20 cellular contexts compared by ENCODE assay signal in the genomic region with DNA sequence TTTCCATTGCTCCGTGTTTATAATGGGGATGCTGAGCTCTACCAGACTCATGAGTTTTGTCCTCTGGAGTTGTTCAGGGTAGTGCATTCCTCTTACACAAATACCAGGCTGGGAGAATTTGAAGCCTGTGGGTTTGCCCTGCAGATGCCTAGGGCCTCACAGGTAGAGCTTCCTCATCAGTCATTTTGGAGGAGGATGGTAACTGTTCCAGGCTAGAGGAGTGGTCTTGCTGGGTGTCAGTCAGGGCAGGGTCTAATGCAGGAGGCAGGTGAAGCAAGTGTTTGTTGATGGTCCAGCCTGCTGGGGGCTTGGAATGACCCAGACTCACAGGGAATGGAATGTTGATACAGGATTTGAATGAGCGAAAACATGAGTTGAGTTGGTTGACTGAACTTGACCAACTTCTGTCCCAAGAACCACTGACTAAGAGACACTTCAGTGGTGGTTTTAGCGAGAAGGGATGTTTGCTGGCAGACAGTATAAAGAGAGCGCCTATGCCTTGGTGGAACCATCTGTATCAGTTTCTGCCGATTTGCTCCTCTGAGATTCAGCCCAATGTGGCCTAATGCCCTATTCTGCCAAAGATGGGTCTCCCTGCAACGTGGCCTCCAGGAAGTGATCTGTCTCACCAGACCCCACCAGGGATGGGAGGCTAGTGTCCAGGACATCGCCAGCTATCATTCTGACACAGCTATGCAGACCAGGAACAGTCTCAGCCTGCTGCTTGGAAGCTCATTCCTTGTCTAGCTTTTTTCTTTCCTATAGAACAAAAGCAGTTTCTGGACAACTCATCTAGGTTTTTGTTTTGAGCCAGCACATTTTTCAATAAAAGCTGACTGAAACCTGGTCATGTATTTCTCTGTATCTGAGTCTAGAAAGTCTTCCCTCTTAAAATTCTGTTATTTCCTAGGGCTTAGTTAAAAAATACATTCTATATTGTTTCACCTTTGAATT. TPM values are rescaled to one million over a fixed set of nuclear protein-coding genes. Genes with fewer than 3 reads are reported as not detected.
DNase-seq lines count a peak whose midpoint lies in the region; ATAC-seq, FAIRE-seq and TF ChIP-seq lines count a peak whose summit lies in the region.
"Had no signal": no experiment of that assay in that cellular context is flagged by ENCODE, and none has a peak within 500 bp of the region (broad histone marks: within the 10 kb centered on the region; RNA-seq: fewer than 3 reads in every experiment).

No MANE protein-coding gene starts in this region.

- peaks cover 0 to 10% of the 10 kb centered on the region in 2 donors for H3K9me3 Mint-ChIP-seq in activated naive CD4-positive, alpha-beta T cell treated with anti-CD3 and anti-CD28 coated beads, Interleukin-2, amount 50 U/mL, for 72 hours
- no peaks in the 10 kb centered on the region for H3K9me3 Mint-ChIP-seq in activated T-helper 1 cell treated with anti-CD3 and anti-CD28 coated beads, Interleukin-12 subunit alpha, Interleukin-12 subunit beta, Interleukin-2, Interleukin-4 antibody, amounts not matched to agents 30 ng/mL and 10 ng/mL and 1 ng/mL, durations not matched to agents 14 hours and 24 hours and 36 hours
- H3K9me3 Mint-ChIP-seq: brain; CD8-positive, alpha-beta T cell had no signal

- ATAC-seq in activated naive CD4-positive, alpha-beta T cell treated with anti-CD3 and anti-CD28 coated beads, Interleukin-2, amount 50 U/mL, for 72 hours = peak; percentile 40 to 47
- ATAC-seq: CD8-positive, alpha-beta T cell; HCT116 had no signal

- peaks cover 5% of the 10 kb centered on the region in 2 donors for H3K36me3 Mint-ChIP-seq in activated naive CD4-positive, alpha-beta T cell treated with anti-CD3 and anti-CD28 coated beads, Interleukin-2, amount 50 U/mL, for 72 hours
- no peaks in the 10 kb centered on the region for H3K36me3 Mint-ChIP-seq in activated T-helper 1 cell treated with anti-CD3 and anti-CD28 coated beads, Interleukin-12 subunit alpha, Interleukin-12 subunit beta, Interleukin-2, Interleukin-4 antibody, amounts not matched to agents 30 ng/mL and 10 ng/mL and 1 ng/mL, durations not matched to agents 14 hours and 24 hours and 36 hours (ENCODE audit: low read depth)
- H3K36me3 Mint-ChIP-seq: brain; CD8-positive, alpha-beta T cell had no signal

- H3K4me3 ChIP-seq in neutrophil (ENCODE audit: low read depth in 1 of 2, low read length in 1 of 2) = no peak overlapping the region
- H3K4me3 ChIP-seq: coronary artery, hepatocyte, ovary, sigmoid colon, testis had no signal

- H3K4me1 Mint-ChIP-seq in activated T-helper 1 cell treated with anti-CD3 and anti-CD28 coated beads, Interleukin-12 subunit alpha, Interleukin-12 subunit beta, Interleukin-2, Interleukin-4 antibody, amounts not matched to agents 30 ng/mL and 10 ng/mL and 1 ng/mL, durations not matched to agents 14 hours and 24 hours and 36 hours (ENCODE audit: low read depth) = peaks cover 29% of the 10 kb centered on the region
- H3K4me1 Mint-ChIP-seq: brain had no signal

- no peaks in the 10 kb centered on the region for H3K27me3 ChIP-seq in neutrophil
- H3K27me3 ChIP-seq: hepatocyte, ovary, sigmoid colon, testis had no signal

- H3K27ac ChIP-seq in neutrophil = peak overlapping the region; percentile 20
- H3K27ac ChIP-seq: coronary artery, ovary, sigmoid colon, testis had no signal

- TF ChIP-seq CTCF in neutrophil (IDR thresholded peaks at IDR 0.05) = no peak

- no peaks in the 10 kb centered on the region for H3K9me3 ChIP-seq in neutrophil
- H3K9me3 ChIP-seq: ovary, sigmoid colon, testis had no signal

- DNase-seq in activated naive CD4-positive, alpha-beta T cell treated with anti-CD3 and anti-CD28 coated beads, Interleukin-2, amount 50 U/mL, for 72 hours (ENCODE audit: low spot score in 2 of 2) = peak in 1 of 2 donors; percentile 55
- DNase-seq in activated naive CD4-positive, alpha-beta T cell (lab: John Stamatoyannopoulos, UW) = no peak
- DNase-seq in RCC 7860 (ENCODE audit: low spot score) (peak; percentile 31), SW480 (ENCODE audit: low spot score) (no peak), DMS153 (lab: John Stamatoyannopoulos, UW) (no peak)
- DNase-seq in activated T-helper 1 cell treated with anti-CD3 and anti-CD28 coated beads, Interleukin-12 subunit alpha, Interleukin-12 subunit beta, Interleukin-2, Interleukin-4 antibody, amounts not matched to agents 30 ng/mL and 10 ng/mL and 1 ng/mL, durations not matched to agents 14 hours and 24 hours and 36 hours (ENCODE audit: low spot score) = no peak
- DNase-seq: CD8-positive, alpha-beta T cell; islet precursor cell; NCI-H1105; NCI-H510A treated with DMSO at 0.1 percent for 48 hours; ovary; sigmoid colon; testis had no signal

- intact Hi-C loops in activated T-helper 1 cell treated with anti-CD3 and anti-CD28 coated beads, Interleukin-12 subunit alpha, Interleukin-12 subunit beta, Interleukin-2, Interleukin-4 antibody, amounts not matched to agents 30 ng/mL and 10 ng/mL and 1 ng/mL, durations not matched to agents 14 hours and 24 hours and 36 hours (cut with micrococcal nuclease) = loop anchor here (1.0 to 10.0 kb wide), 3 partner anchors 136 to 364 kb away; no protein-coding TSS in a partner anchor

- H3K36me3 ChIP-seq in neutrophil = peaks cover 80% of the 10 kb centered on the region
- H3K36me3 ChIP-seq: ovary, sigmoid colon had no signal

- peaks cover 40 to 78% of the 10 kb centered on the region in 2 experiments for H3K4me1 ChIP-seq in neutrophil (ENCODE audit: control insufficient read depth in 1 of 2, insufficient read depth in 1 of 2, low read depth in 1 of 2, low read length in 1 of 2)

- no peak overlapping the region for H3K27ac Mint-ChIP-seq in activated naive CD4-positive, alpha-beta T cell treated with anti-CD3 and anti-CD28 coated beads, Interleukin-2, amount 50 U/mL, for 72 hours
- peak overlapping the region; percentile 51 for H3K27ac Mint-ChIP-seq in activated T-helper 1 cell treated with anti-CD3 and anti-CD28 coated beads, Interleukin-12 subunit alpha, Interleukin-12 subunit beta, Interleukin-2, Interleukin-4 antibody, amounts not matched to agents 30 ng/mL and 10 ng/mL and 1 ng/mL, durations not matched to agents 14 hours and 24 hours and 36 hours
- H3K27ac Mint-ChIP-seq: brain; CD8-positive, alpha-beta T cell had no signal

- H3K4me3 Mint-ChIP-seq in activated T-helper 1 cell treated with anti-CD3 and anti-CD28 coated beads, Interleukin-12 subunit alpha, Interleukin-12 subunit beta, Interleukin-2, Interleukin-4 antibody, amounts not matched to agents 30 ng/mL and 10 ng/mL and 1 ng/mL, durations not matched to agents 14 hours and 24 hours and 36 hours = no peak overlapping the region
- H3K4me3 Mint-ChIP-seq: brain; CD8-positive, alpha-beta T cell had no signal

- no peaks in the 10 kb centered on the region for H3K27me3 Mint-ChIP-seq in activated T-helper 1 cell treated with anti-CD3 and anti-CD28 coated beads, Interleukin-12 subunit alpha, Interleukin-12 subunit beta, Interleukin-2, Interleukin-4 antibody, amounts not matched to agents 30 ng/mL and 10 ng/mL and 1 ng/mL, durations not matched to agents 14 hours and 24 hours and 36 hours (ENCODE audit: insufficient read depth)

- no peak for FAIRE-seq in RCC 7860 (lab: Jason Lieb, UNC)
- FAIRE-seq: endometrium, TTC549 had no signal

RNA-seq across cellular contexts. Expression of gene IL1R2, which starts 9.3 kb away (rescaled TPM):
- 10 to 100 TPM; 10.7 to 11.8 TPM for total RNA-seq in activated naive CD4-positive, alpha-beta T cell treated with anti-CD3 and anti-CD28 coated beads, Interleukin-2, amount 50 U/mL, for 72 hours
- 1.1 and 1.3 TPM in 2 replicates for total RNA-seq in activated T-helper 1 cell treated with anti-CD3 and anti-CD28 coated beads, Interleukin-12 subunit alpha, Interleukin-12 subunit beta, Interleukin-2, Interleukin-4 antibody, amounts not matched to agents 30 ng/mL and 10 ng/mL and 1 ng/mL, durations not matched to agents 14 hours and 24 hours and 36 hours
- total RNA-seq: CD8-positive, alpha-beta T cell had no signal
